ENCODE assay signal across 32 cellular contexts in the genomic region with DNA sequence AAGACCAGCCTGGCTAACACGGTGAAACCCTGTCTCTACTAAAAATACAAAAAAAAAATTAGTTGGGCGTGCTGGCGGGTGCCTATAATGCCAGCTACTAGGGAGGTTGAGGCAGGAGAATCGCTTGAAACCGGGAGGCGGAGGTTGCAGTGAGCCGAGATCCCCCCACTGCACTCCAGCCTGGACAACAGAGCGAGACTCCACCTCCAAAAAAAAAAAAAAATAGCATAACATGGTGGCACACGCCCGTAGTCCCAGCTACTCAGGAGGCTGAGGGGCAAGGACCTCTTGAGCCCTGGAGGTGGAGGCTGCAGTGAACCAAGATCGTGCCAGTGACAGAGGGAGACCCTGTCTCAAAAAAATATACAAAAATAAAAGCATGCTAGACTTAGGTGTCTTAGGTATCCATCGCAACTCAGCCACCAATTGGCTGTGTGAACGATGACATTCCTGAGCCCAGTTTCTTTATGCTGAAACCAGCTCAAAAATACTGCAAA. TPM values are rescaled to one million over a fixed set of nuclear protein-coding genes. Genes with fewer than 3 reads are reported as not detected.
DNase-seq lines count a peak whose midpoint lies in the region; ATAC-seq and TF ChIP-seq lines count a peak whose summit lies in the region.
"Had no signal": no experiment of that assay in that cellular context is flagged by ENCODE, and none has a peak within 500 bp of the region (broad histone marks: within the 10 kb centered on the region; RNA-seq: fewer than 3 reads in every experiment).

No MANE protein-coding gene starts in this region.

- peak overlapping the region; percentile 69; the same call in 1 of the 2 replicates for H3K4me2 ChIP-seq in BLaER1
- no peak overlapping the region for H3K4me2 ChIP-seq in smooth muscle cell
- no peak overlapping the region for H3K4me2 ChIP-seq in PC-3 (ENCODE audit: low read length)
- H3K4me2 ChIP-seq: PC-9, SK-N-SH had no signal

- H3K27ac ChIP-seq in BLaER1 (no peak overlapping the region), lower lobe of right lung (peak overlapping the region; percentile 74), smooth muscle cell (ENCODE audit: low read depth) (no peak overlapping the region), PC-3 (ENCODE audit: low read length) (no peak overlapping the region)
- H3K27ac ChIP-seq: ascending aorta, PC-9, thoracic aorta had no signal

- ATAC-seq in lower lobe of right lung (peak in 1 of 2 donors; percentile 11), PC-3 (no peak), GM18867 (IDR thresholded peaks at IDR 0.05; ENCODE audit: unreplicated experiment) (no peak), HG02870 (IDR thresholded peaks at IDR 0.05; ENCODE audit: unreplicated experiment) (no peak)
- ATAC-seq: activated CD8-positive, alpha-beta memory T cell treated with anti-CD3 and anti-CD28 coated beads, Interleukin-2, amount 10 ng/mL, durations not matched to agents 7 days and 5 days; effector memory CD8-positive, alpha-beta T cell; natural killer cell treated with Interleukin-12 subunit alpha and Interleukin-12 subunit beta and Interleukin-15 and Interleukin-18, amount 100 ng/mL, for 72 hours; Right ventricle myocardium inferior had no signal

- H3K27me3 ChIP-seq in BLaER1, result peaks cover 11% of the 10 kb centered on the region
- peaks cover 16% of the 10 kb centered on the region for H3K27me3 ChIP-seq in lower lobe of right lung (ENCODE audit: low read depth)
- H3K27me3 ChIP-seq in smooth muscle cell (ENCODE audit: low read depth), result peaks cover 20% of the 10 kb centered on the region
- no peaks in the 10 kb centered on the region for H3K27me3 ChIP-seq in PC-3 (ENCODE audit: low read length)
- H3K27me3 ChIP-seq: ascending aorta had no signal

- intact Hi-C loops in lower lobe of right lung (cut with DNase I), result no loop called here
- intact Hi-C loops in PC-3 (cut with micrococcal nuclease), result no loop called here

- H3K4me3 ChIP-seq in BLaER1 (no peak overlapping the region), lower lobe of right lung (peak overlapping the region; percentile 27), smooth muscle cell (peak overlapping the region; percentile 28), PC-3 (ENCODE audit: low read length) (no peak overlapping the region)
- H3K4me3 ChIP-seq: ascending aorta, PC-9, thoracic aorta had no signal

- TF ChIP-seq CTCF in lower lobe of right lung (IDR thresholded peaks at IDR 0.05) (no peak), smooth muscle cell (IDR thresholded peaks at IDR 0.05; ENCODE audit: borderline replicate concordance, insufficient read depth, poor library complexity, severe bottlenecking) (no peak), PC-3 (conservative IDR thresholded peaks at IDR 0.05; ENCODE audit: low read depth, low read length) (no peak)

- H3K4me1 ChIP-seq in BLaER1 (peaks cover 18% of the 10 kb centered on the region), lower lobe of right lung (peaks cover 21% of the 10 kb centered on the region), smooth muscle cell (ENCODE audit: low read depth) (peaks cover 25% of the 10 kb centered on the region), PC-3 (ENCODE audit: insufficient read depth, low read length) (peaks cover 4% of the 10 kb centered on the region; the same call in 1 of the 2 replicates)
- H3K4me1 ChIP-seq: ascending aorta had no signal

- H3K9ac ChIP-seq in BLaER1, result no peak overlapping the region
- H3K9ac ChIP-seq in smooth muscle cell (ENCODE audit: low read depth), result no peak overlapping the region
- no peak overlapping the region for H3K9ac ChIP-seq in PC-3 (ENCODE audit: low read length)
- H3K9ac ChIP-seq: SK-N-SH had no signal

- no TSS peak for BruUV-seq in PC-3 (replicated peaks; lab: Mats Ljungman, UMichigan)

- no peak for DNase-seq in HEK293T (ENCODE audit: extremely low spot score)
- no peak for DNase-seq in lower lobe of right lung
- DNase-seq in smooth muscle cell (lab: John Stamatoyannopoulos, UW; ENCODE audit: unreplicated experiment), result no peak
- DNase-seq in PC-3, result no peak
- DNase-seq: activated CD4-positive, alpha-beta T cell treated with anti-CD3 and anti-CD28 coated beads, Interleukin-2, amount 50 U/mL, for 4 hours; activated CD4-positive, CD25-positive, alpha-beta regulatory T cell; activated CD8-positive, alpha-beta memory T cell treated with anti-CD3 and anti-CD28 coated beads, Interleukin-2, amount 10 ng/mL, durations not matched to agents 7 days and 5 days; activated gamma-delta T cell treated with Interleukin-2 at 50 U/mL for 16 hours; activated naive CD8-positive, alpha-beta T cell treated with anti-CD3 and anti-CD28 coated beads, Interleukin-2, amount 10 ng/mL, durations not matched to agents 7 days and 5 days; activated T-cell treated with anti-CD3 and anti-CD28 coated beads, Interleukin-2, amount 50 U/mL, for 48 hours; C1 segment of cervical spinal cord; caudate nucleus; cortex of kidney; effector memory CD8-positive, alpha-beta T cell; glutamatergic neuron; KG1; NCI-H1105; NCI-H1930; NCI-H524 treated with DMSO at 0.1 percent for 48 hours; NK-92 treated with Interleukin-12 subunit alpha and Interleukin-12 subunit beta, amount 100 ng/mL, for 24 hours; PC-9; SK-N-SH; stimulated activated CD4-positive, alpha-beta T cell treated with anti-CD3 and anti-CD28 coated beads, Interleukin-1b, Interleukin-23, amount 100 ng/mL, for 48 hours; stimulated activated naive CD4-positive, alpha-beta T cell treated with Interleukin-2 at 50 U/mL for 16 hours had no signal

- CTCF ChIA-PET in HEK293T (lab: Yijun Ruan, JAX) (no interaction called here), PC-3 (lab: Charles Lee) (interaction anchor here (0.5 to 0.6 kb wide), 2 partner anchors 37 to 356 kb away, joined by 3 to 4 read pairs; no protein-coding TSS in a partner anchor)

- H2AFZ ChIP-seq in smooth muscle cell (ENCODE audit: low read depth) (no peak overlapping the region), PC-3 (ENCODE audit: low read length) (no peak overlapping the region)

- H4K20me1 ChIP-seq in BLaER1 (no peaks in the 10 kb centered on the region), smooth muscle cell (ENCODE audit: low read depth) (no peaks in the 10 kb centered on the region), PC-3 (ENCODE audit: low read length) (no peaks in the 10 kb centered on the region)

- no peaks in the 10 kb centered on the region for H3K9me3 ChIP-seq in BLaER1
- H3K9me3 ChIP-seq in lower lobe of right lung, result no peaks in the 10 kb centered on the region
- H3K9me3 ChIP-seq in smooth muscle cell (replicated peaks; ENCODE audit: low read depth), result no peaks in the 10 kb centered on the region
- no peaks in the 10 kb centered on the region for H3K9me3 ChIP-seq in PC-3 (ENCODE audit: low read length)
- H3K9me3 ChIP-seq: ascending aorta, SK-N-SH, thoracic aorta had no signal

- WGBS in smooth muscle cell (ENCODE audit: low lambda C conversion rate), result 92% methylated on average over 13 of the region's 13 CpGs

- POLR2A ChIA-PET in HEK293T (lab: Yijun Ruan, JAX), result no interaction called here
- POLR2A ChIA-PET in PC-3 (lab: Charles Lee; ENCODE audit: unreplicated experiment), result no interaction called here

- H3K36me3 ChIP-seq in BLaER1 (no peaks in the 10 kb centered on the region), lower lobe of right lung (no peaks in the 10 kb centered on the region), smooth muscle cell (ENCODE audit: low read depth) (no peaks in the 10 kb centered on the region), PC-3 (ENCODE audit: low read depth, low read length) (no peaks in the 10 kb centered on the region)
- H3K36me3 ChIP-seq: ascending aorta, thoracic aorta had no signal

- H3K79me2 ChIP-seq in smooth muscle cell (ENCODE audit: low read depth) (no peaks in the 10 kb centered on the region), PC-3 (ENCODE audit: low read length) (0 out of 2 replicates have a peak, but pooled peaks cover 3% of the 10 kb centered on the region)

- no peaks in the 10 kb centered on the region for H3F3A ChIP-seq in smooth muscle cell (ENCODE audit: low read depth)
- H3F3A ChIP-seq in PC-3 (ENCODE audit: low read length, unreplicated experiment), result no peaks in the 10 kb centered on the region

- H3K9me2 ChIP-seq in PC-3 (replicated peaks; ENCODE audit: low read length), result no peaks in the 10 kb centered on the region
- H3K9me2 ChIP-seq: SK-N-SH had no signal

TF ChIP-seq in HEK293T, 16 proteins besides CTCF, POLR2A, EP300 and RAD21:
- TF ChIP-seq, protein P1, sequence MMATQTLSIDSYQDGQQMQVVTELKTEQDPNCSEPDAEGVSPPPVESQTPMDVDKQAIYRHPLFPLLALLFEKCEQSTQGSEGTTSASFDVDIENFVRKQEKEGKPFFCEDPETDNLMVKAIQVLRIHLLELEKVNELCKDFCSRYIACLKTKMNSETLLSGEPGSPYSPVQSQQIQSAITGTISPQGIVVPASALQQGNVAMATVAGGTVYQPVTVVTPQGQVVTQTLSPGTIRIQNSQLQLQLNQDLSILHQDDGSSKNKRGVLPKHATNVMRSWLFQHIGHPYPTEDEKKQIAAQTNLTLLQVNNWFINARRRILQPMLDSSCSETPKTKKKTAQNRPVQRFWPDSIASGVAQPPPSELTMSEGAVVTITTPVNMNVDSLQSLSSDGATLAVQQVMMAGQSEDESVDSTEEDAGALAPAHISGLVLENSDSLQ (IDR thresholded peaks at IDR 0.05), result no peak
- TF ChIP-seq HDGF (IDR thresholded peaks at IDR 0.05; ENCODE audit: borderline replicate concordance) (no peak), FOXK2 (IDR thresholded peaks at IDR 0.05) (no peak), CTBP1 (IDR thresholded peaks at IDR 0.05; ENCODE audit: borderline replicate concordance) (no peak), ELF4 (IDR thresholded peaks at IDR 0.05) (no peak), ZNF384 (IDR thresholded peaks at IDR 0.05) (peak; percentile 61; the same call in 1 of the 2 replicates)
TF ChIP-seq in HEK293T: peak in this region for 1.

RNA-seq across cellular contexts. Expression of a gene that starts 6.2 kb away (rescaled TPM):
- total RNA-seq in lower lobe of right lung (14.0 TPM), smooth muscle cell (0.27 and 0.36 TPM in 2 replicates), PC-3 (2014; rRNA removed) (4.1 and 4.5 TPM in 2 replicates)
- 0.13 TPM in 1 of 2 replicates, not detected in the other for polyA plus RNA-seq in smooth muscle cell
- total RNA-seq: ascending aorta, osteocyte had no signal

Comparison
In these comparisons a context has a peak if more than half of its experiments do, and no peak if none do; other contexts are left out.
1. H3K4me3 ChIP-seq: peak in lower lobe of right lung (single experiment) and smooth muscle cell (single experiment); none in BLaER1 (single experiment) and PC-3 (single experiment).